ENCODE assay signal across 13 cellular contexts in the genomic region with DNA sequence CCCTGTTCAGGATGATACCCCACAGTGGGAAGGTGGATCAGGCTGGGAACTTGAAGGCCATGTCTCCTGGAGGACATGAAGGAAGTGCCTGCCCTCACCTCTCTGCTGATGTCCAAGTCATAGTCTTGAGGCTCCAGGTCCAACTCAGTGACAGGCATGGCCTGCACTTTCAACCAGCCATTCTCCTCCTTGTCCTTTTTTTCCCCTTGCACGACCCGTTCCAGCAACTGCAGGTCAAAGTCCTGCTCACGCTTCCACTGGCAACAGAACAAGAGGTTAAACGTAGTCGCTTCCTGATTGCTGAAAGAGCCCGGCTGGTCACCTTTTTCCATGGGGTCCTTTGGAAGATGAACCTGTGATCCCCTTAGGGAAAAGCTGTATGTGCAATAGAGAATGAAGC. TPM values are rescaled to one million over a fixed set of nuclear protein-coding genes. Genes with fewer than 3 reads are reported as not detected.
DNase-seq lines count a peak whose midpoint lies in the region; ATAC-seq and TF ChIP-seq lines count a peak whose summit lies in the region.
"Had no signal": no experiment of that assay in that cellular context is flagged by ENCODE, and none has a peak within 500 bp of the region (broad histone marks: within the 10 kb centered on the region; RNA-seq: fewer than 3 reads in every experiment).

No MANE protein-coding gene starts in this region.

- ATAC-seq in activated T-helper 17 cell treated with anti-CD3 and anti-CD28 coated beads, Interleukin-2, amount 50 U/mL, for 72 hours (replicated peaks), result no peak

- H3K4me3 ChIP-seq in HL-60 (replicated peaks; ENCODE audit: insufficient read depth, low read length), result no peak overlapping the region
- no peak overlapping the region for H3K4me3 ChIP-seq in liver (ENCODE audit: low read depth in 1 of 3, low read length in 3 of 3)
- H3K4me3 ChIP-seq: GM23248 had no signal

- H3K36me3 ChIP-seq in liver (ENCODE audit: control insufficient read depth in 4 of 4, insufficient read depth in 3 of 4, low read depth in 1 of 4, low read length in 3 of 4), result peaks cover 0 to 2% (median under 1%) of the 10 kb centered on the region in 4 donors
- H3K36me3 ChIP-seq: BE2C had no signal

- peak overlapping the region; percentile 45 for H3K27ac ChIP-seq in HL-60 (replicated peaks)
- H3K27ac ChIP-seq in liver (ENCODE audit: low read depth in 1 of 2, low read length in 2 of 2), result peak overlapping the region; percentile 50 to 52
- H3K27ac ChIP-seq: GM23248, KMS-11 had no signal

- H3K36me3 Mint-ChIP-seq in activated T-helper 17 cell treated with anti-CD3 and anti-CD28 coated beads, Interleukin-2, amount 50 U/mL, for 72 hours (ENCODE audit: low read depth), result peaks cover 19% of the 10 kb centered on the region
- peaks cover 9% of the 10 kb centered on the region for H3K36me3 Mint-ChIP-seq in type B pancreatic cell

- H3K9me3 Mint-ChIP-seq in activated T-helper 17 cell treated with anti-CD3 and anti-CD28 coated beads, Interleukin-2, amount 50 U/mL, for 72 hours, result no peaks in the 10 kb centered on the region
- no peaks in the 10 kb centered on the region for H3K9me3 Mint-ChIP-seq in type B pancreatic cell
- H3K9me3 Mint-ChIP-seq: H9, HFFc6 had no signal

- H3K9me3 ChIP-seq in liver (ENCODE audit: control insufficient read depth in 4 of 4, low read length in 3 of 4), result no peaks in the 10 kb centered on the region
- H3K9me3 ChIP-seq: BE2C had no signal

- H3K9ac ChIP-seq in liver (ENCODE audit: low read depth in 1 of 2, low read length in 2 of 2), result no peak overlapping the region
- H3K9ac ChIP-seq: GM23248, KMS-11 had no signal

- H3K4me1 Mint-ChIP-seq in activated T-helper 17 cell treated with anti-CD3 and anti-CD28 coated beads, Interleukin-2, amount 50 U/mL, for 72 hours, result peaks cover 6% of the 10 kb centered on the region
- H3K4me1 Mint-ChIP-seq in type B pancreatic cell (ENCODE audit: unreplicated experiment), result peaks cover 29% of the 10 kb centered on the region

- no peak overlapping the region for H3K4me3 Mint-ChIP-seq in activated T-helper 17 cell treated with anti-CD3 and anti-CD28 coated beads, Interleukin-2, amount 50 U/mL, for 72 hours
- H3K4me3 Mint-ChIP-seq in type B pancreatic cell, result no peak overlapping the region
- H3K4me3 Mint-ChIP-seq: H9, HFFc6 had no signal

- TF ChIP-seq RAD21 in liver (IDR thresholded peaks at IDR 0.05), result no peak

- H3K27me3 Mint-ChIP-seq in activated T-helper 17 cell treated with anti-CD3 and anti-CD28 coated beads, Interleukin-2, amount 50 U/mL, for 72 hours, result no peaks in the 10 kb centered on the region
- no peaks in the 10 kb centered on the region for H3K27me3 Mint-ChIP-seq in type B pancreatic cell

- H3K27me3 ChIP-seq in HL-60 (ENCODE audit: insufficient read depth, poor library complexity, severe bottlenecking), result no peaks in the 10 kb centered on the region
- no peaks in the 10 kb centered on the region for H3K27me3 ChIP-seq in liver (ENCODE audit: control insufficient read depth in 4 of 4, insufficient read depth in 4 of 4, low read length in 3 of 4)
- H3K27me3 ChIP-seq: BE2C had no signal

- H3K4me1 ChIP-seq in liver (ENCODE audit: control insufficient read depth in 4 of 4, insufficient read depth in 4 of 4, low read length in 3 of 4), result peaks cover 21 to 58% (median 45%) of the 10 kb centered on the region in 4 donors
- H3K4me1 ChIP-seq: BE2C had no signal

- peak overlapping the region; percentile 34 for H3K27ac Mint-ChIP-seq in activated T-helper 17 cell treated with anti-CD3 and anti-CD28 coated beads, Interleukin-2, amount 50 U/mL, for 72 hours
- H3K27ac Mint-ChIP-seq in type B pancreatic cell, result peak overlapping the region; percentile 70
- H3K27ac Mint-ChIP-seq: HFFc6 had no signal

- no peak for DNase-seq in HL-60 (ENCODE audit: low read depth in 1 of 2, low spot score in 1 of 2)
- DNase-seq in type B pancreatic cell (ENCODE audit: extremely low spot score, unreplicated experiment), result no peak
- DNase-seq in NCI-H1930 (lab: John Stamatoyannopoulos, UW), result no peak
- no peak for DNase-seq in NCI-H446 treated with DMSO at 0.1 percent for 48 hours (lab: John Stamatoyannopoulos, UW)
- no peak for DNase-seq in SIG-M5 treated with dmso at 0.1 percent for 504 hours (lab: John Stamatoyannopoulos, UW; ENCODE audit: unreplicated experiment)
- DNase-seq: DMS79 had no signal

- TF ChIP-seq CTCF in HL-60 (IDR thresholded peaks at IDR 0.05; ENCODE audit: insufficient read depth, low read length) (no peak), liver (IDR thresholded peaks at IDR 0.05; ENCODE audit: low read depth, low read length, missing input control) (no peak), type B pancreatic cell (conservative IDR thresholded peaks at IDR 0.05) (no peak)

- WGBS in liver, result 22% methylated on average over 6 of the region's 6 CpGs

TF ChIP-seq in liver, 16 proteins besides CTCF, POLR2A, EP300 and RAD21:
- TF ChIP-seq JUND (IDR thresholded peaks at IDR 0.05) (peak in 1 of 2 donors; percentile 44), GABPA (IDR thresholded peaks at IDR 0.05 in 1 of 2, conservative IDR thresholded peaks at IDR 0.05 in 1 of 2) (peak in 1 of 2 donors; percentile 16), YY1 (IDR thresholded peaks at IDR 0.05) (peak; percentile 53), RXRA (IDR thresholded peaks at IDR 0.05) (peak; percentile 90 to 93), NR2F2 (IDR thresholded peaks at IDR 0.05) (no peak), SP1 (IDR thresholded peaks at IDR 0.05) (peak; percentile 95), HNF4G (IDR thresholded peaks at IDR 0.05) (peak; percentile 79), FOXA1 (IDR thresholded peaks at IDR 0.05) (peak; percentile 23), HNF4A (conservative IDR thresholded peaks at IDR 0.05) (peak; percentile 94 to 96), ATF3 (IDR thresholded peaks at IDR 0.05) (no peak), FOXA2 (IDR thresholded peaks at IDR 0.05) (peak; percentile 59), REST (IDR thresholded peaks at IDR 0.05) (no peak), TAF1 (conservative IDR thresholded peaks at IDR 0.05) (no peak), EGR1 (IDR thresholded peaks at IDR 0.05; ENCODE audit: low read depth in 2 of 2) (peak in 1 of 2 donors; percentile 69)
- TF ChIP-seq, protein P1, sequence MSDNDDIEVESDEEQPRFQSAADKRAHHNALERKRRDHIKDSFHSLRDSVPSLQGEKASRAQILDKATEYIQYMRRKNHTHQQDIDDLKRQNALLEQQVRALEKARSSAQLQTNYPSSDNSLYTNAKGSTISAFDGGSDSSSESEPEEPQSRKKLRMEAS (IDR thresholded peaks at IDR 0.05), result peak; percentile 89
- TF ChIP-seq, protein P2, sequence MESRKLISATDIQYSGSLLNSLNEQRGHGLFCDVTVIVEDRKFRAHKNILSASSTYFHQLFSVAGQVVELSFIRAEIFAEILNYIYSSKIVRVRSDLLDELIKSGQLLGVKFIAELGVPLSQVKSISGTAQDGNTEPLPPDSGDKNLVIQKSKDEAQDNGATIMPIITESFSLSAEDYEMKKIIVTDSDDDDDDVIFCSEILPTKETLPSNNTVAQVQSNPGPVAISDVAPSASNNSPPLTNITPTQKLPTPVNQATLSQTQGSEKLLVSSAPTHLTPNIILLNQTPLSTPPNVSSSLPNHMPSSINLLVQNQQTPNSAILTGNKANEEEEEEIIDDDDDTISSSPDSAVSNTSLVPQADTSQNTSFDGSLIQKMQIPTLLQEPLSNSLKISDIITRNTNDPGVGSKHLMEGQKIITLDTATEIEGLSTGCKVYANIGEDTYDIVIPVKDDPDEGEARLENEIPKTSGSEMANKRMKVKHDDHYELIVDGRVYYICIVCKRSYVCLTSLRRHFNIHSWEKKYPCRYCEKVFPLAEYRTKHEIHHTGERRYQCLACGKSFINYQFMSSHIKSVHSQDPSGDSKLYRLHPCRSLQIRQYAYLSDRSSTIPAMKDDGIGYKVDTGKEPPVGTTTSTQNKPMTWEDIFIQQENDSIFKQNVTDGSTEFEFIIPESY (IDR thresholded peaks at IDR 0.05), result peak; percentile 37

RNA-seq across cellular contexts. Expression of gene C11orf58, which starts 47.7 kb away (rescaled TPM):
- 100 to 1,000 TPM; 122 to 126 TPM for total RNA-seq in activated T-helper 17 cell treated with anti-CD3 and anti-CD28 coated beads, Interleukin-2, amount 50 U/mL, for 72 hours
- total RNA-seq in liver (100 to 1,000 TPM in 1 of 2 donors, 10 to 100 TPM in 1; 98.9 to 102 TPM), type B pancreatic cell (ENCODE audit: low replicate concordance) (115 and 148 TPM in 2 replicates)
- polyA plus RNA-seq in liver, result 100 to 1,000 TPM in 1 of 2 donors, 10 to 100 TPM in 1; 54.6 to 106 TPM
